21 cellular contexts compared by ENCODE assay signal in genomic region chr9:127415158-127415557, GRCh38.
"Had no signal": no experiment of that assay in that cellular context is flagged by ENCODE, and none has a peak within 500 bp of the region (broad histone marks: within the 10 kb centered on the region; RNA-seq: fewer than 3 reads in every experiment).

No MANE protein-coding gene starts in this region.

- DNase-seq: activated CD4-positive, alpha-beta memory T cell treated with anti-CD3 and anti-CD28 coated beads for 36 hours; activated CD4-positive, alpha-beta T cell treated with anti-CD3 and anti-CD28 coated beads for 48 hours; activated effector memory CD4-positive, alpha-beta T cell treated with Interleukin-2 at 50 U/mL for 16 hours; activated naive CD4-positive, alpha-beta T cell treated with anti-CD3 and anti-CD28 coated beads for 36 hours; activated naive CD8-positive, alpha-beta T cell treated with anti-CD3 and anti-CD28 coated beads, Interleukin-2, amount 10 ng/mL, durations not matched to agents 7 days and 5 days; activated T-cell treated with anti-CD3 and anti-CD28 coated beads, Interleukin-2, amount 50 U/mL, for 72 hours; amniotic stem cell; cerebellar nuclear complex; cortex of kidney; heart left ventricle; kidney; left lung; occipital lobe; stimulated activated CD4-positive, alpha-beta T cell treated with anti-CD3 and anti-CD28 coated beads, Interleukin-2, amount 100 ng/mL, for 48 hours; stimulated activated CD8-positive, alpha-beta memory T cell treated with anti-CD3 and anti-CD28 coated beads, Interleukin-4, amount 100 ng/mL, for 48 hours; stimulated activated naive B cell treated with anti-CD40 and anti-IgM and Interleukin-4, amounts not matched to agents 10 μg/mL and 1 μg/mL and 100 μg/mL, for 72 hours; SW 1271; T-helper 17 cell had no signal

- H3K27me3 ChIP-seq: heart left ventricle, left lung had no signal

- ATAC-seq: activated T-cell treated with anti-CD3 and anti-CD28 coated beads, Interleukin-2, amount 50 U/mL, for 72 hours; heart left ventricle; left lung; stimulated activated naive B cell treated with anti-CD40 and anti-IgM and Interleukin-4, amounts not matched to agents 10 μg/mL and 1 μg/mL and 100 μg/mL, for 72 hours; T-helper 17 cell had no signal

- FAIRE-seq: bronchial epithelial cell, kidney had no signal

- H3K27ac ChIP-seq: epithelial cell of prostate, left lung, thoracic aorta had no signal

- H3K36me3 ChIP-seq: left lung, thoracic aorta had no signal

- H3K4me3 ChIP-seq: heart left ventricle, left lung, thoracic aorta had no signal

- H3K9me3 ChIP-seq: heart left ventricle, left lung, thoracic aorta had no signal
